Comparison of ENCODE assay signal across 19 cellular contexts in the genomic region with DNA sequence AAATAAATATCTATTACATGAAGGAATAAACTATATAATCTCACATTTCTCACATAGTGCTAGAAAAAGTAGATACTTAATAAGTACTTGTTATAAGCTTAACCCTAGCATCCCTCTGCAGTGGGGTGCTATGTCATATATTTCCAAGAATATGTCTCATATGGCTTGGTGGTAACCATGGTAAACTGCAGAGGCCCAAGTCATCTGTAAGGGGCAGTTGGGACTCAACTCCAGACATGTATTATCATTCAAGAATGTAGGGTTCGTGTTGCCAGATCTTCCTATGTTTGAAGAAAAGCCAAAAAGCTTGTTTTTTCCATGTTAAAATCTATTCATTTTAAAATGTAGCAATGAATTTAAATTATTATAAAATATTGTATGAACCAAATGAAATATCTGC. TPM values are rescaled to one million over a fixed set of nuclear protein-coding genes. Genes with fewer than 3 reads are reported as not detected.
A peak's percentile ranks its signal among the peaks of the same experiment; 100 is the strongest.
DNase-seq lines count a peak whose midpoint lies in the region; ATAC-seq and TF ChIP-seq lines count a peak whose summit lies in the region.
"Had no signal": no experiment of that assay in that cellular context is flagged by ENCODE, and none has a peak within 500 bp of the region (broad histone marks: within the 10 kb centered on the region; RNA-seq: fewer than 3 reads in every experiment).

No MANE protein-coding gene starts in this region.

- H3K27me3 Mint-ChIP-seq in glutamatergic neuron (ENCODE audit: unreplicated experiment), result no peaks in the 10 kb centered on the region
- H3K27me3 Mint-ChIP-seq: CD4-positive, CD25-positive, alpha-beta regulatory T cell; CD8-positive, alpha-beta memory T cell had no signal

- H3K36me3 ChIP-seq in PC-3 (ENCODE audit: low read depth, low read length), result peaks cover 10% of the 10 kb centered on the region
- H3K36me3 ChIP-seq: BE2C had no signal

- no peak overlapping the region for H3K27ac Mint-ChIP-seq in glutamatergic neuron (ENCODE audit: unreplicated experiment)
- H3K27ac Mint-ChIP-seq: CD4-positive, CD25-positive, alpha-beta regulatory T cell; CD8-positive, alpha-beta memory T cell; HFFc6 had no signal

- CTCF ChIA-PET in PC-3 (lab: Charles Lee), result no interaction called here

- H3K4me3 ChIP-seq in PC-3 (ENCODE audit: low read length) (no peak overlapping the region), cardiac fibroblast (replicated peaks in 1 of 2; ENCODE audit: low read depth in 2 of 2, low read length in 2 of 2) (no peak overlapping the region), fibroblast of the aortic adventitia (ENCODE audit: low read depth, low read length) (no peak overlapping the region)

- H3K4me1 ChIP-seq in PC-3 (ENCODE audit: insufficient read depth, low read length), result peaks cover 24% of the 10 kb centered on the region
- H3K4me1 ChIP-seq: BE2C had no signal

- intact Hi-C loops in PC-3 (cut with micrococcal nuclease), result loop anchor here (2.0 to 5.0 kb wide), 2 partner anchors 46 to 132 kb away; partner anchors contain the start of gene ZNF385D

- H3F3A ChIP-seq in PC-3 (ENCODE audit: low read length, unreplicated experiment), result no peaks in the 10 kb centered on the region

- DNase-seq in PC-3 (no peak), cardiac fibroblast (ENCODE audit: low read depth in 2 of 2) (peak; percentile 23 to 42), fibroblast of the aortic adventitia (ENCODE audit: low read depth) (peak; percentile 8), NCI-H2227 treated with DMSO at 0.1 percent for 48 hours (lab: John Stamatoyannopoulos, UW) (no peak), glutamatergic neuron (no peak)
- DNase-seq: BE2C; C1 segment of cervical spinal cord; CD4-positive, CD25-positive, alpha-beta regulatory T cell; CD8-positive, alpha-beta memory T cell; COR-L47; DMS 273 treated with DMSO at 0.1 percent for 48 hours; DMS53; GOT3; H7; HFFc6 had no signal

- no peaks in the 10 kb centered on the region for H4K20me1 ChIP-seq in PC-3 (ENCODE audit: low read length)

- H3K9me3 ChIP-seq in PC-3 (ENCODE audit: low read length), result 0 out of 2 replicates have a peak, but pooled peaks cover 5% of the 10 kb centered on the region
- H3K9me3 ChIP-seq: BE2C had no signal

- H3K4me1 Mint-ChIP-seq in glutamatergic neuron (ENCODE audit: low read depth, unreplicated experiment), result no peaks in the 10 kb centered on the region
- H3K4me1 Mint-ChIP-seq: CD4-positive, CD25-positive, alpha-beta regulatory T cell; CD8-positive, alpha-beta memory T cell had no signal

- peak overlapping the region; percentile 55 for H3K9ac ChIP-seq in PC-3 (ENCODE audit: low read length)

- no peak overlapping the region for H2AFZ ChIP-seq in PC-3 (ENCODE audit: low read length)

- no peak overlapping the region for H3K4me3 Mint-ChIP-seq in glutamatergic neuron (ENCODE audit: unreplicated experiment)
- H3K4me3 Mint-ChIP-seq: CD4-positive, CD25-positive, alpha-beta regulatory T cell; CD8-positive, alpha-beta memory T cell; HFFc6 had no signal

- no peaks in the 10 kb centered on the region for H3K9me2 ChIP-seq in PC-3 (replicated peaks; ENCODE audit: low read length)

- ATAC-seq in PC-3, result no peak
- ATAC-seq in GM21528 (IDR thresholded peaks at IDR 0.05; ENCODE audit: low FRiP score, unreplicated experiment), result no peak
- ATAC-seq: HCT116 had no signal

- H3K36me3 Mint-ChIP-seq in glutamatergic neuron (ENCODE audit: unreplicated experiment), result peaks cover 12% of the 10 kb centered on the region
- H3K36me3 Mint-ChIP-seq: CD4-positive, CD25-positive, alpha-beta regulatory T cell; CD8-positive, alpha-beta memory T cell had no signal

- peak overlapping the region; percentile 92 for H3K27ac ChIP-seq in PC-3 (ENCODE audit: low read length)
- H3K27ac ChIP-seq: HL-60 had no signal

- no TSS peak for BruUV-seq in PC-3 (replicated peaks; lab: Mats Ljungman, UMichigan)

- peaks cover 2% of the 10 kb centered on the region for H3K9me3 Mint-ChIP-seq in glutamatergic neuron (ENCODE audit: unreplicated experiment)
- H3K9me3 Mint-ChIP-seq: HFFc6 had no signal

- no peaks in the 10 kb centered on the region for H3K27me3 ChIP-seq in PC-3 (ENCODE audit: low read length)
- H3K27me3 ChIP-seq: BE2C had no signal

- TF ChIP-seq CTCF in PC-3 (conservative IDR thresholded peaks at IDR 0.05; ENCODE audit: low read depth, low read length) (no peak), cardiac fibroblast (IDR thresholded peaks at IDR 0.05; ENCODE audit: low read depth, low read length) (no peak), fibroblast of the aortic adventitia (IDR thresholded peaks at IDR 0.05; ENCODE audit: insufficient read depth, low read length) (no peak), glutamatergic neuron (IDR thresholded peaks at IDR 0.05; ENCODE audit: partially characterized antibody, unreplicated experiment) (no peak)

- H3K79me2 ChIP-seq in PC-3 (ENCODE audit: low read length), result no peaks in the 10 kb centered on the region

- POLR2A ChIA-PET in PC-3 (lab: Charles Lee; ENCODE audit: unreplicated experiment), result interaction anchor here (0.6 kb wide), 1 partner anchor 188 kb away, joined by 3 read pairs; no protein-coding TSS in a partner anchor

- no peak overlapping the region for H3K4me2 ChIP-seq in PC-3 (ENCODE audit: low read length)

RNA-seq across cellular contexts. Expression of gene ZNF385D, which starts 46.2 kb away (rescaled TPM):
- total RNA-seq in PC-3 (2014; rRNA removed), result 2.9 and 5.9 TPM in 2 replicates
- 0.57 and 11.5 TPM in 2 replicates for total RNA-seq in fibroblast of the aortic adventitia (ENCODE audit: low replicate concordance)
- 42.9 TPM for total RNA-seq in glutamatergic neuron (ENCODE audit: unreplicated experiment)
- total RNA-seq: A172; CD8-positive, alpha-beta memory T cell had no signal

Comparison
In these comparisons a context has a peak if more than half of its experiments do, and no peak if none do; other contexts are left out.
1. DNase-seq: peak in cardiac fibroblast (2 of 2) and fibroblast of the aortic adventitia (single experiment); none in PC-3 (single experiment), NCI-H2227 treated with DMSO at 0.1 percent for 48 hours (single experiment) and glutamatergic neuron (single experiment).